ENCODE assay signal across 20 cellular contexts in genomic region chr22:28980326-28980725, GRCh38.
DNase-seq lines count a peak whose midpoint lies in the region; ATAC-seq and TF ChIP-seq lines count a peak whose summit lies in the region.
"Had no signal": no experiment of that assay in that cellular context is flagged by ENCODE, and none has a peak within 500 bp of the region (broad histone marks: within the 10 kb centered on the region; RNA-seq: fewer than 3 reads in every experiment).

No MANE protein-coding gene starts in this region.

- H3K4me3 ChIP-seq in fibroblast of mammary gland (ENCODE audit: control insufficient read depth, low read depth, low read length) (no peak overlapping the region), lung (no peak overlapping the region), thyroid gland (replicated peaks in 1 of 3) (no peak overlapping the region)
- H3K4me3 ChIP-seq: PC-9 had no signal

- no peak overlapping the region for H3K4me3 Mint-ChIP-seq in CD4-positive, alpha-beta T cell

- H3K9me3 Mint-ChIP-seq in CD4-positive, alpha-beta T cell, result peaks cover 2% of the 10 kb centered on the region

- POLR2A ChIA-PET in CD4-positive, alpha-beta T cell (lab: Charles Lee), result no interaction called here

- H3K4me1 Mint-ChIP-seq in CD4-positive, alpha-beta T cell (ENCODE audit: low read depth), result no peaks in the 10 kb centered on the region

- no peak for TF ChIP-seq POLR2A in thyroid gland (IDR thresholded peaks at IDR 0.05)

- intact Hi-C loops in thyroid gland (cut with DNase I), result no loop called here
- intact Hi-C loops in CD4-positive, alpha-beta T cell (cut with DNase I, micrococcal nuclease), result no loop called here

- no peak overlapping the region for H3K27ac Mint-ChIP-seq in CD4-positive, alpha-beta T cell

- H3K36me3 ChIP-seq in lung (ENCODE audit: control insufficient read depth in 2 of 2, insufficient read depth in 2 of 2, low read length in 2 of 2) (no peaks in the 10 kb centered on the region), thyroid gland (no peaks in the 10 kb centered on the region)

- H3K9me3 ChIP-seq in lung (ENCODE audit: control insufficient read depth in 2 of 2, insufficient read depth in 1 of 2, low read length in 1 of 2) (no peaks in the 10 kb centered on the region), thyroid gland (no peaks in the 10 kb centered on the region)
- H3K9me3 ChIP-seq in CD4-positive, alpha-beta T cell (ENCODE audit: control insufficient read depth, low read length), result no peaks in the 10 kb centered on the region

- H3K4me1 ChIP-seq in lung (ENCODE audit: control insufficient read depth in 2 of 2, insufficient read depth in 2 of 2, low read length in 2 of 2) (peaks cover 8 to 12% of the 10 kb centered on the region in 2 donors), thyroid gland (peaks cover 38 to 67% of the 10 kb centered on the region in 2 donors)

- H3K36me3 Mint-ChIP-seq in CD4-positive, alpha-beta T cell (ENCODE audit: low read depth), result no peaks in the 10 kb centered on the region

- H3K27me3 Mint-ChIP-seq in CD4-positive, alpha-beta T cell, result peaks cover 59% of the 10 kb centered on the region

- CTCF ChIA-PET in CD4-positive, alpha-beta T cell (lab: Charles Lee), result no interaction called here

- ATAC-seq in lung (ENCODE audit: insufficient read depth, low FRiP score), result peak; percentile 21
- ATAC-seq in CD4-positive, alpha-beta T cell (ENCODE audit: poor library complexity), result no peak
- ATAC-seq: HCT116 had no signal

- H3K27ac ChIP-seq in lung (ENCODE audit: low read depth in 1 of 2, low read length in 1 of 2) (no peak overlapping the region), thyroid gland (peak overlapping the region in 2 of 3 donors; percentile 22 to 40)
- H3K27ac ChIP-seq in CD4-positive, alpha-beta T cell (ENCODE audit: low read depth, low read length), result no peak overlapping the region
- H3K27ac ChIP-seq: C4-2B, PC-9 had no signal

- DNase-seq in amniotic epithelial cell (ENCODE audit: low read depth) (peak; percentile 73), fibroblast of mammary gland (ENCODE audit: low read depth) (peak; percentile 29), lung (ENCODE audit: low spot score) (no peak), thyroid gland (no peak), NCI-H2081 treated with DMSO at 0.1 percent for 48 hours (lab: John Stamatoyannopoulos, UW) (no peak), C1 segment of cervical spinal cord (lab: John Stamatoyannopoulos, UW) (no peak)
- no peak for DNase-seq in CD4-positive, alpha-beta T cell
- DNase-seq: ACHN, MM.1S, NCI-H1048, NCI-H1417 treated with DMSO at 0.1 percent for 48 hours, NCI-H187, NCI-H2107, NCI-H446 treated with DMSO at 0.1 percent for 48 hours, NCI-H526 treated with DMSO at 0.1 percent for 48 hours, PC-9, RPMI8226, SHP77 had no signal

- H3K27me3 ChIP-seq in lung (ENCODE audit: control insufficient read depth, insufficient read depth) (no peaks in the 10 kb centered on the region), thyroid gland (no peaks in the 10 kb centered on the region)
- peaks cover 18% of the 10 kb centered on the region for H3K27me3 ChIP-seq in CD4-positive, alpha-beta T cell (ENCODE audit: control insufficient read depth, insufficient read depth, low read length)

- TF ChIP-seq CTCF in fibroblast of mammary gland (conservative IDR thresholded peaks at IDR 0.05; ENCODE audit: control insufficient read depth, insufficient read depth, low read depth, low read length) (no peak), lung (IDR thresholded peaks at IDR 0.05; ENCODE audit: control extremely low read depth, extremely low read depth) (no peak), thyroid gland (IDR thresholded peaks at IDR 0.05) (no peak)
- TF ChIP-seq CTCF in CD4-positive, alpha-beta T cell (IDR thresholded peaks at IDR 0.05), result no peak

Comparison
In these comparisons a context has a peak if more than half of its experiments do, and no peak if none do; other contexts are left out.
1. DNase-seq: peak in amniotic epithelial cell (single experiment) and fibroblast of mammary gland (single experiment); none in lung (single experiment), thyroid gland (0 of 2), NCI-H2081 treated with DMSO at 0.1 percent for 48 hours (single experiment), CD4-positive, alpha-beta T cell (0 of 10) and C1 segment of cervical spinal cord (0 of 14).
2. H3K27ac ChIP-seq: peak in thyroid gland (2 of 3); none in lung (0 of 2) and CD4-positive, alpha-beta T cell (single experiment).